ENCODE assay signal across 17 cellular contexts in genomic region chr1:205534444-205534985, GRCh38.
"Had no signal": no experiment of that assay in that cellular context is flagged by ENCODE, and none has a peak within 500 bp of the region (broad histone marks: within the 10 kb centered on the region; RNA-seq: fewer than 3 reads in every experiment).

No MANE protein-coding gene starts in this region.

- H3K27ac ChIP-seq: foreskin keratinocyte, lower lobe of right lung, neural progenitor cell, right lobe of liver had no signal

- H3K27me3 ChIP-seq: right lobe of liver had no signal

- H3K9me3 ChIP-seq: lower lobe of right lung, right lobe of liver had no signal

- DNase-seq: erythroblast; foreskin keratinocyte; kidney glomerular epithelial cell; lower lobe of right lung; mesenchymal stem cell; midbrain; occipital lobe; stimulated activated naive CD4-positive, alpha-beta T cell treated with Interleukin-2 at 50 U/mL for 16 hours had no signal

- H3K36me3 ChIP-seq: neural progenitor cell, right lobe of liver had no signal

- H3K4me3 ChIP-seq: lower lobe of right lung, neural progenitor cell, right lobe of liver had no signal

- FAIRE-seq: bronchial epithelial cell, endothelial cell of umbilical vein, urothelium cell line had no signal

- H3K4me3 Mint-ChIP-seq: central memory CD8-positive, alpha-beta T cell; dendritic cell treated with granulocyte-macrophage colony-stimulating factor and Interleukin-4, amounts not matched to agents 40 ng/mL and 50 ng/mL, for 4 days; natural killer cell treated with Interleukin-12 subunit alpha and Interleukin-12 subunit beta and Interleukin-15 and Interleukin-18, amount 100 ng/mL, for 72 hours; neural progenitor cell had no signal

- H3K36me3 Mint-ChIP-seq: natural killer cell treated with Interleukin-12 subunit alpha and Interleukin-12 subunit beta and Interleukin-15 and Interleukin-18, amount 100 ng/mL, for 72 hours had no signal

- H3K27ac Mint-ChIP-seq: dendritic cell treated with granulocyte-macrophage colony-stimulating factor and Interleukin-4, amounts not matched to agents 40 ng/mL and 50 ng/mL, for 4 days; natural killer cell treated with Interleukin-12 subunit alpha and Interleukin-12 subunit beta and Interleukin-15 and Interleukin-18, amount 100 ng/mL, for 72 hours had no signal

- ATAC-seq: foreskin keratinocyte; left lobe of liver; lower lobe of right lung; natural killer cell treated with Interleukin-12 subunit alpha and Interleukin-12 subunit beta and Interleukin-15 and Interleukin-18, amount 100 ng/mL, for 72 hours; right lobe of liver had no signal

- H3K9me3 Mint-ChIP-seq: central memory CD8-positive, alpha-beta T cell; dendritic cell treated with granulocyte-macrophage colony-stimulating factor and Interleukin-4, amounts not matched to agents 40 ng/mL and 50 ng/mL, for 4 days; natural killer cell treated with Interleukin-12 subunit alpha and Interleukin-12 subunit beta and Interleukin-15 and Interleukin-18, amount 100 ng/mL, for 72 hours; neural progenitor cell had no signal

- H3K4me1 ChIP-seq: foreskin keratinocyte, right lobe of liver had no signal
